1 cellular context compared by ENCODE assay signal in the genomic region with DNA sequence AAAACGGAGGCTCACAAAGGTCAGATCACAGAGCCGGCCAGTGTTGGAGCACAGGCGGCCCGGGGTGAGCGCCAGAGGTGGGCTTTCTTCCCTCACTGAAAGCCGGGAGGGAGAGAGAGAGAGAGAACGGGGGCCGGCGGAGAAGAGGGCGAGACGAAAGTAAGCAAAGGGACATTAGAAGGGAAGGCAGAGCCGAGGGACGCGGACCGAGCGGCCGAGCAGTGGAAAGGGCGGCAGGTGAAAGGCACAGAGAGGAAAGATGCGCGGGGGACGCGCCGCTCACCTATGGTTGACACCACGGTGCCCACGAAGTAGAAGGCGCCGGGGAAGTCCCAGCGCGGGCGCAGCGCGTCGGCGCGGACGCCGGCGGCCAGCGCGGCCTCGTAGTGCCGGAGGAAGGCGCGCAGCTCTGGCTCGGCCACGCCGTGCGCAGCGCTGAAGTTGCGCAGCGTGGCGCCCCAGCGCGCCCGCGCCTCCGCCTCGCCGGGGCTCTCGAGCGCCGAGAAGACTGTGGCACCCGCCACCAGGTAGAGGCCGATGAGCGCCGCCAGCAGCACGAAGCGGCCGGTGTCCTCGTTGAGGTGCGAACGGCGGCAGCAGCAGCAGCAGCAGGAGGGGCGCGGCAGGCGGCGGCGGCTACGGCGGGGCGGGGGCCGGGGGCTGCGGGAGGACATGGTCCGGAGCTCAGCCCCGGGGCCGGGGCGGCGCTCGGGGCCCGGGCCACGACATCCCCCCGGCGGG.
TF ChIP-seq lines count a peak whose summit lies in the region.

No MANE protein-coding gene starts in this region.

TF ChIP-seq in HEK293, 187 proteins besides CTCF, POLR2A, EP300 and RAD21 (continued from another document):
- no peak for TF ChIP-seq ZNF138 (tag by site-specific recombination; IDR thresholded peaks at IDR 0.05; ENCODE audit: borderline replicate concordance)
- TF ChIP-seq, protein P1, sequence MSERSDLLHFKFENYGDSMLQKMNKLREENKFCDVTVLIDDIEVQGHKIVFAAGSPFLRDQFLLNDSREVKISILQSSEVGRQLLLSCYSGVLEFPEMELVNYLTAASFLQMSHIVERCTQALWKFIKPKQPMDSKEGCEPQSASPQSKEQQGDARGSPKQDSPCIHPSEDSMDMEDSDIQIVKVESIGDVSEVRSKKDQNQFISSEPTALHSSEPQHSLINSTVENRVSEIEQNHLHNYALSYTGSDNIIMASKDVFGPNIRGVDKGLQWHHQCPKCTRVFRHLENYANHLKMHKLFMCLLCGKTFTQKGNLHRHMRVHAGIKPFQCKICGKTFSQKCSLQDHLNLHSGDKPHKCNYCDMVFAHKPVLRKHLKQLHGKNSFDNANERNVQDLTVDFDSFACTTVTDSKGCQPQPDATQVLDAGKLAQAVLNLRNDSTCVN (tag by site-specific recombination; optimal IDR thresholded peaks at IDR 0.05) = peak; percentile 53
- TF ChIP-seq GFI1B (tag by site-specific recombination; IDR thresholded peaks at IDR 0.05) = no peak
- TF ChIP-seq, protein P2, sequence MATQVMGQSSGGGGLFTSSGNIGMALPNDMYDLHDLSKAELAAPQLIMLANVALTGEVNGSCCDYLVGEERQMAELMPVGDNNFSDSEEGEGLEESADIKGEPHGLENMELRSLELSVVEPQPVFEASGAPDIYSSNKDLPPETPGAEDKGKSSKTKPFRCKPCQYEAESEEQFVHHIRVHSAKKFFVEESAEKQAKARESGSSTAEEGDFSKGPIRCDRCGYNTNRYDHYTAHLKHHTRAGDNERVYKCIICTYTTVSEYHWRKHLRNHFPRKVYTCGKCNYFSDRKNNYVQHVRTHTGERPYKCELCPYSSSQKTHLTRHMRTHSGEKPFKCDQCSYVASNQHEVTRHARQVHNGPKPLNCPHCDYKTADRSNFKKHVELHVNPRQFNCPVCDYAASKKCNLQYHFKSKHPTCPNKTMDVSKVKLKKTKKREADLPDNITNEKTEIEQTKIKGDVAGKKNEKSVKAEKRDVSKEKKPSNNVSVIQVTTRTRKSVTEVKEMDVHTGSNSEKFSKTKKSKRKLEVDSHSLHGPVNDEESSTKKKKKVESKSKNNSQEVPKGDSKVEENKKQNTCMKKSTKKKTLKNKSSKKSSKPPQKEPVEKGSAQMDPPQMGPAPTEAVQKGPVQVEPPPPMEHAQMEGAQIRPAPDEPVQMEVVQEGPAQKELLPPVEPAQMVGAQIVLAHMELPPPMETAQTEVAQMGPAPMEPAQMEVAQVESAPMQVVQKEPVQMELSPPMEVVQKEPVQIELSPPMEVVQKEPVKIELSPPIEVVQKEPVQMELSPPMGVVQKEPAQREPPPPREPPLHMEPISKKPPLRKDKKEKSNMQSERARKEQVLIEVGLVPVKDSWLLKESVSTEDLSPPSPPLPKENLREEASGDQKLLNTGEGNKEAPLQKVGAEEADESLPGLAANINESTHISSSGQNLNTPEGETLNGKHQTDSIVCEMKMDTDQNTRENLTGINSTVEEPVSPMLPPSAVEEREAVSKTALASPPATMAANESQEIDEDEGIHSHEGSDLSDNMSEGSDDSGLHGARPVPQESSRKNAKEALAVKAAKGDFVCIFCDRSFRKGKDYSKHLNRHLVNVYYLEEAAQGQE (tag by site-specific recombination; IDR thresholded peaks at IDR 0.05) = no peak
- TF ChIP-seq, protein P3, sequence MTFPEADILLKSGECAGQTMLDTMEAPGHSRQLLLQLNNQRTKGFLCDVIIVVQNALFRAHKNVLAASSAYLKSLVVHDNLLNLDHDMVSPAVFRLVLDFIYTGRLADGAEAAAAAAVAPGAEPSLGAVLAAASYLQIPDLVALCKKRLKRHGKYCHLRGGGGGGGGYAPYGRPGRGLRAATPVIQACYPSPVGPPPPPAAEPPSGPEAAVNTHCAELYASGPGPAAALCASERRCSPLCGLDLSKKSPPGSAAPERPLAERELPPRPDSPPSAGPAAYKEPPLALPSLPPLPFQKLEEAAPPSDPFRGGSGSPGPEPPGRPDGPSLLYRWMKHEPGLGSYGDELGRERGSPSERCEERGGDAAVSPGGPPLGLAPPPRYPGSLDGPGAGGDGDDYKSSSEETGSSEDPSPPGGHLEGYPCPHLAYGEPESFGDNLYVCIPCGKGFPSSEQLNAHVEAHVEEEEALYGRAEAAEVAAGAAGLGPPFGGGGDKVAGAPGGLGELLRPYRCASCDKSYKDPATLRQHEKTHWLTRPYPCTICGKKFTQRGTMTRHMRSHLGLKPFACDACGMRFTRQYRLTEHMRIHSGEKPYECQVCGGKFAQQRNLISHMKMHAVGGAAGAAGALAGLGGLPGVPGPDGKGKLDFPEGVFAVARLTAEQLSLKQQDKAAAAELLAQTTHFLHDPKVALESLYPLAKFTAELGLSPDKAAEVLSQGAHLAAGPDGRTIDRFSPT (tag by site-specific recombination; IDR thresholded peaks at IDR 0.05) = no peak
- no peak for TF ChIP-seq ZNF184 (tag by site-specific recombination; IDR thresholded peaks at IDR 0.05)
- TF ChIP-seq ZNF239 (tag by site-specific recombination; IDR thresholded peaks at IDR 0.05) = no peak
- TF ChIP-seq ZNF423 (tag by site-specific recombination; IDR thresholded peaks at IDR 0.05) = no peak
- TF ChIP-seq, protein P4, sequence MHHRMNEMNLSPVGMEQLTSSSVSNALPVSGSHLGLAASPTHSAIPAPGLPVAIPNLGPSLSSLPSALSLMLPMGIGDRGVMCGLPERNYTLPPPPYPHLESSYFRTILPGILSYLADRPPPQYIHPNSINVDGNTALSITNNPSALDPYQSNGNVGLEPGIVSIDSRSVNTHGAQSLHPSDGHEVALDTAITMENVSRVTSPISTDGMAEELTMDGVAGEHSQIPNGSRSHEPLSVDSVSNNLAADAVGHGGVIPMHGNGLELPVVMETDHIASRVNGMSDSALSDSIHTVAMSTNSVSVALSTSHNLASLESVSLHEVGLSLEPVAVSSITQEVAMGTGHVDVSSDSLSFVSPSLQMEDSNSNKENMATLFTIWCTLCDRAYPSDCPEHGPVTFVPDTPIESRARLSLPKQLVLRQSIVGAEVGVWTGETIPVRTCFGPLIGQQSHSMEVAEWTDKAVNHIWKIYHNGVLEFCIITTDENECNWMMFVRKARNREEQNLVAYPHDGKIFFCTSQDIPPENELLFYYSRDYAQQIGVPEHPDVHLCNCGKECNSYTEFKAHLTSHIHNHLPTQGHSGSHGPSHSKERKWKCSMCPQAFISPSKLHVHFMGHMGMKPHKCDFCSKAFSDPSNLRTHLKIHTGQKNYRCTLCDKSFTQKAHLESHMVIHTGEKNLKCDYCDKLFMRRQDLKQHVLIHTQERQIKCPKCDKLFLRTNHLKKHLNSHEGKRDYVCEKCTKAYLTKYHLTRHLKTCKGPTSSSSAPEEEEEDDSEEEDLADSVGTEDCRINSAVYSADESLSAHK (tag by site-specific recombination; IDR thresholded peaks at IDR 0.05) = no peak
- TF ChIP-seq ZNF426 (tag by site-specific recombination; IDR thresholded peaks at IDR 0.05) = no peak
- no peak for TF ChIP-seq ZBTB20 (tag by site-specific recombination; IDR thresholded peaks at IDR 0.05)
- TF ChIP-seq ZNF600 (tag by site-specific recombination; IDR thresholded peaks at IDR 0.05) = no peak
- TF ChIP-seq ZNF121 (tag by site-specific recombination; IDR thresholded peaks at IDR 0.05) = no peak
- TF ChIP-seq, protein P5, sequence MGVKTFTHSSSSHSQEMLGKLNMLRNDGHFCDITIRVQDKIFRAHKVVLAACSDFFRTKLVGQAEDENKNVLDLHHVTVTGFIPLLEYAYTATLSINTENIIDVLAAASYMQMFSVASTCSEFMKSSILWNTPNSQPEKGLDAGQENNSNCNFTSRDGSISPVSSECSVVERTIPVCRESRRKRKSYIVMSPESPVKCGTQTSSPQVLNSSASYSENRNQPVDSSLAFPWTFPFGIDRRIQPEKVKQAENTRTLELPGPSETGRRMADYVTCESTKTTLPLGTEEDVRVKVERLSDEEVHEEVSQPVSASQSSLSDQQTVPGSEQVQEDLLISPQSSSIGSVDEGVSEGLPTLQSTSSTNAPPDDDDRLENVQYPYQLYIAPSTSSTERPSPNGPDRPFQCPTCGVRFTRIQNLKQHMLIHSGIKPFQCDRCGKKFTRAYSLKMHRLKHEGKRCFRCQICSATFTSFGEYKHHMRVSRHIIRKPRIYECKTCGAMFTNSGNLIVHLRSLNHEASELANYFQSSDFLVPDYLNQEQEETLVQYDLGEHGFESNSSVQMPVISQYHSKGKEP (tag by site-specific recombination; IDR thresholded peaks at IDR 0.05) = no peak
- TF ChIP-seq ZNF16 (tag by site-specific recombination; IDR thresholded peaks at IDR 0.05; ENCODE audit: low read depth) = no peak
- TF ChIP-seq PRDM1 (tag by site-specific recombination; IDR thresholded peaks at IDR 0.05) = peak; percentile 31; the same call in 1 of the 2 replicates
- no peak for TF ChIP-seq ZNF23 (tag by site-specific recombination; IDR thresholded peaks at IDR 0.05; ENCODE audit: borderline replicate concordance)
